ENCODE assay signal across 1 cellular context in the genomic region with DNA sequence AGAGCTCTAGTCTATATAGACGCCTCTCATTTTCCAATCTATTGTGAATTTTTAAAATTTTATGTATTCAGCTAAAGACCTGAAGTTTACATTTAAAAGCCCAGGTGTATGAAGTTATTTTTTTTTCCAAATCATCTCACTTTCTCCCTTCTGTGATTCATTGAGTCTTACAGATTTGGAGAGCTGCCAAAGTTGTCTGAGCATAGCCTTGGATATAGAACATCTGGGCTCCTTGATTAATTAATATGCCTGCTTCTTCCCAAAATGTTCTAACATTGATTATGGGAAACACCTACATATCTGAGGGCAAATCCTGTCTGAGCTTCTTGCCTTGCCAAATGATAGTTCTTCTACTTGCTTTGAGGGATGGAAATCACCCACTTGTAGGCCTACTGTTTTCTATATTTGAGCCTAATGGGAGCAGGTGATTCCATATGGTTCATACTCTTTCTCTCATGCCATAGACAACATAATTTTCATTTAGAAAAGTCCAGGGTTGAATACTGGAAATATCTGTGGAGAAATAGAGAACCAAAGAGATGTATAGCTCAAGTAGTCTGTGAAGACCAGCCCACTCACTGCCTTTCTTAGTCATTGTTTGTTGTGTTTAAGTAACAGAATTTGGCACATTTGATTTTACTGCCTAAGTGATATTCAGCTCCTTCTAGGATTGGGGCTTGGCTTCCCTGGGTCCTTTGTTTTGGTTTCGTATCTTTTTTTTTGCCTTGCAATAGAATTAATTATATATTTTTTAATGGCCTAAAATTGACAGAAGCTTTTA.
TF ChIP-seq lines count a peak whose summit lies in the region.

No MANE protein-coding gene starts in this region.

TF ChIP-seq in K562, 482 proteins besides CTCF, POLR2A, EP300 and RAD21 (continued from another document):
- TF ChIP-seq, protein P1, sequence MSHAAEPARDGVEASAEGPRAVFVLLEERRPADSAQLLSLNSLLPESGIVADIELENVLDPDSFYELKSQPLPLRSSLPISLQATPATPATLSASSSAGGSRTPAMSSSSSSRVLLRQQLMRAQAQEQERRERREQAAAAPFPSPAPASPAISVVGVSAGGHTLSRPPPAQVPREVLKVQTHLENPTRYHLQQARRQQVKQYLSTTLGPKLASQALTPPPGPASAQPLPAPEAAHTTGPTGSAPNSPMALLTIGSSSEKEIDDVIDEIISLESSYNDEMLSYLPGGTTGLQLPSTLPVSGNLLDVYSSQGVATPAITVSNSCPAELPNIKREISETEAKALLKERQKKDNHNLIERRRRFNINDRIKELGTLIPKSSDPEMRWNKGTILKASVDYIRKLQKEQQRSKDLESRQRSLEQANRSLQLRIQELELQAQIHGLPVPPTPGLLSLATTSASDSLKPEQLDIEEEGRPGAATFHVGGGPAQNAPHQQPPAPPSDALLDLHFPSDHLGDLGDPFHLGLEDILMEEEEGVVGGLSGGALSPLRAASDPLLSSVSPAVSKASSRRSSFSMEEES (CRISPR knock-in tag; IDR thresholded peaks at IDR 0.05): no peak
TF ChIP-seq in K562: peak in this region for 1.
